Comparison of ENCODE assay signal across 12 cellular contexts in the genomic region with DNA sequence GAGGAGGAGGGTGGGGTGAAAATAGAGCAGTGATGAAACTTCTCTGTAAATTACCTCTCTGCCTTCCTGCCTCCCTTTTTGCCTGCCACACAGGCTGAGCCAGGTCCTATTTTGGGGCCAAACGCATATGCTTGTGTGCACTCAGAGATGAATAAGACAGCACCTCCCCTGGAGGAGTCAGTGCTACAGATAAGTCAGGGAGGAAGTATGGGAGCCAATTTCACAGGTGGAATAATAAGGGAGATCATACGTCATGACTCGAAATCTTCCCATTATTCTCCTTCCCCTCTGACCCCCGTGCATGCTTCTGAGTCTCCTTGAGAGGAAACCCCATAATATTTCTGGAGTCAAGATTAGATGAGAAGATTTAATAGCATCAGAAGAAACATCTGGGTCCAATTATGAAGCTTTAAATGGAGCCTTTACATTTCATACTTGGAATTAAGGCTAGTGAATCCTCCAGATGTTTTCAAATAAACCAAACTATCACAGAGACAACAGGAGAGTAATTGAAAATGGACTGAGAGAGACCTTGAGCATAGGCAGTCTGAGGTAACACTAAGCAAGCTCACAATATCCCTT.
"Had no signal": no experiment of that assay in that cellular context is flagged by ENCODE, and none has a peak within 500 bp of the region (broad histone marks: within the 10 kb centered on the region; RNA-seq: fewer than 3 reads in every experiment).

No MANE protein-coding gene starts in this region.

- H3K27ac ChIP-seq: esophagus squamous epithelium, neural progenitor cell, tibial artery had no signal

- H3K27me3 Mint-ChIP-seq: stimulated activated naive B cell treated with anti-CD40 and anti-IgM and Interleukin-4, amounts not matched to agents 10 μg/mL and 1 μg/mL and 100 μg/mL, for 72 hours had no signal

- H3K4me2 ChIP-seq: neural progenitor cell had no signal

- H3K4me3 ChIP-seq: esophagus squamous epithelium, neural progenitor cell, tibial artery had no signal

- H2AFZ ChIP-seq: neural progenitor cell had no signal

- ATAC-seq: left cardiac atrium; naive thymus-derived CD4-positive, alpha-beta T cell; stimulated activated naive B cell treated with anti-CD40 and anti-IgM and Interleukin-4, amounts not matched to agents 10 μg/mL and 1 μg/mL and 100 μg/mL, for 72 hours had no signal

- H3K9ac ChIP-seq: neural progenitor cell had no signal

- H3K36me3 ChIP-seq: esophagus squamous epithelium, neural progenitor cell, tibial artery had no signal

- DNase-seq: activated CD4-positive, alpha-beta T cell treated with anti-CD3 and anti-CD28 coated beads, Interleukin-2, amount 50 U/mL, for 4 hours; effector CD8-positive, alpha-beta T cell; esophagus squamous epithelium; left cardiac atrium; naive thymus-derived CD4-positive, alpha-beta T cell; stimulated activated naive B cell treated with anti-CD40 and anti-IgM and Interleukin-4, amounts not matched to agents 10 μg/mL and 1 μg/mL and 100 μg/mL, for 72 hours; T-helper 2 cell; tibial artery had no signal

- H3K4me1 ChIP-seq: esophagus squamous epithelium, neural progenitor cell, tibial artery had no signal

- H3K27ac Mint-ChIP-seq: activated naive CD8-positive, alpha-beta T cell; dendritic cell treated with granulocyte-macrophage colony-stimulating factor and Interleukin-4, amounts not matched to agents 40 ng/mL and 50 ng/mL, for 4 days; naive thymus-derived CD4-positive, alpha-beta T cell; neural progenitor cell; progenitor cell of endocrine pancreas; stimulated activated naive B cell treated with anti-CD40 and anti-IgM and Interleukin-4, amounts not matched to agents 10 μg/mL and 1 μg/mL and 100 μg/mL, for 72 hours had no signal

- H3K27me3 ChIP-seq: neural progenitor cell had no signal

- H3K9me3 ChIP-seq: tibial artery had no signal

- H3K9me3 Mint-ChIP-seq: dendritic cell treated with granulocyte-macrophage colony-stimulating factor and Interleukin-4, amounts not matched to agents 40 ng/mL and 50 ng/mL, for 4 days had no signal

- H3K4me3 Mint-ChIP-seq: activated naive CD8-positive, alpha-beta T cell; dendritic cell treated with granulocyte-macrophage colony-stimulating factor and Interleukin-4, amounts not matched to agents 40 ng/mL and 50 ng/mL, for 4 days; naive thymus-derived CD4-positive, alpha-beta T cell; neural progenitor cell; stimulated activated naive B cell treated with anti-CD40 and anti-IgM and Interleukin-4, amounts not matched to agents 10 μg/mL and 1 μg/mL and 100 μg/mL, for 72 hours had no signal
